Comparison of ENCODE assay signal across 8 cellular contexts in genomic region chr2:237673130-237673921, GRCh38. TPM values are rescaled to one million over a fixed set of nuclear protein-coding genes. Genes with fewer than 3 reads are reported as not detected.
DNase-seq lines count a peak whose midpoint lies in the region; ATAC-seq and TF ChIP-seq lines count a peak whose summit lies in the region.

No MANE protein-coding gene starts in this region.

- peaks cover 30% of the 10 kb centered on the region for H3K4me1 Mint-ChIP-seq in Calu3 (ENCODE audit: low read depth, unreplicated experiment)
- peaks cover 62% of the 10 kb centered on the region for H3K4me1 Mint-ChIP-seq in dendritic cell treated with granulocyte-macrophage colony-stimulating factor and Interleukin-4, amounts not matched to agents 40 ng/mL and 50 ng/mL, for 4 days (ENCODE audit: low read depth)

- CTCF ChIA-PET in Calu3 (lab: Charles Lee) = interaction anchor here (0.5 to 3.3 kb wide), 12 partner anchors 12 to 590 kb away, joined by 3 to 17 read pairs (median 4); no protein-coding TSS in a partner anchor

- intact Hi-C loops in Calu3 (cut with micrococcal nuclease; ENCODE audit: unreplicated experiment) = loop anchor here (1.0 kb wide), 1 partner anchor 71 kb away; no protein-coding TSS in a partner anchor
- intact Hi-C loops in dendritic cell treated with granulocyte-macrophage colony-stimulating factor and Interleukin-4, amounts not matched to agents 40 ng/mL and 50 ng/mL, for 4 days (cut with micrococcal nuclease) = loop anchor here (1.0 to 5.0 kb wide), 2 partner anchors 34 to 72 kb away; no protein-coding TSS in a partner anchor

- DNase-seq in Calu3 (peak; percentile 79), NCI-H345 (lab: John Stamatoyannopoulos, UW) (peak; percentile 96), medulla oblongata (ENCODE audit: extremely low spot score) (peak; percentile 88)
- DNase-seq in activated CD4-positive, alpha-beta T cell treated with anti-CD3 and anti-CD28 coated beads for 4 hours = peak; percentile 95 to 97
- DNase-seq in stimulated activated CD8-positive, alpha-beta memory T cell treated with anti-CD3 and anti-CD28 coated beads, Interleukin-12 subunit alpha, Interleukin-12 subunit beta, amount 100 ng/mL, for 4 hours (ENCODE audit: low read depth) = peak; percentile 89

- H3K36me3 Mint-ChIP-seq in Calu3 (ENCODE audit: insufficient read depth, unreplicated experiment) = peaks cover 15% of the 10 kb centered on the region
- H3K36me3 Mint-ChIP-seq in dendritic cell treated with granulocyte-macrophage colony-stimulating factor and Interleukin-4, amounts not matched to agents 40 ng/mL and 50 ng/mL, for 4 days (ENCODE audit: low read depth) = no peaks in the 10 kb centered on the region

- no TSS peak for BruUV-seq in Calu3 (replicated peaks; lab: Mats Ljungman, UMichigan)

- H3K4me3 Mint-ChIP-seq in Calu3 (ENCODE audit: low read depth, unreplicated experiment) = peak overlapping the region; percentile 77
- peak overlapping the region; percentile 73 for H3K4me3 Mint-ChIP-seq in dendritic cell treated with granulocyte-macrophage colony-stimulating factor and Interleukin-4, amounts not matched to agents 40 ng/mL and 50 ng/mL, for 4 days

- TF ChIP-seq CTCF in Calu3 (IDR thresholded peaks at IDR 0.05; ENCODE audit: unreplicated experiment) = peak; percentile 79

- TF ChIP-seq POLR2A in GM18505 (IDR thresholded peaks at IDR 0.05; ENCODE audit: borderline replicate concordance, extremely low read depth, insufficient read depth, insufficient read length) = no peak

- H3K9me3 Mint-ChIP-seq in Calu3 (ENCODE audit: low read depth, unreplicated experiment) = no peaks in the 10 kb centered on the region
- no peaks in the 10 kb centered on the region for H3K9me3 Mint-ChIP-seq in dendritic cell treated with granulocyte-macrophage colony-stimulating factor and Interleukin-4, amounts not matched to agents 40 ng/mL and 50 ng/mL, for 4 days

- peak overlapping the region; percentile 20 for H3K27ac Mint-ChIP-seq in Calu3 (ENCODE audit: unreplicated experiment)
- H3K27ac Mint-ChIP-seq in dendritic cell treated with granulocyte-macrophage colony-stimulating factor and Interleukin-4, amounts not matched to agents 40 ng/mL and 50 ng/mL, for 4 days = peak overlapping the region; percentile 96

- peak; percentile 27 for ATAC-seq in HG02623 (IDR thresholded peaks at IDR 0.05; ENCODE audit: unreplicated experiment)
- no peak for ATAC-seq in GM18505 (IDR thresholded peaks at IDR 0.05; ENCODE audit: unreplicated experiment)

- H3K27me3 Mint-ChIP-seq in Calu3 (ENCODE audit: unreplicated experiment) = peaks cover 31% of the 10 kb centered on the region
- H3K27me3 Mint-ChIP-seq in dendritic cell treated with granulocyte-macrophage colony-stimulating factor and Interleukin-4, amounts not matched to agents 40 ng/mL and 50 ng/mL, for 4 days = no peaks in the 10 kb centered on the region

RNA-seq across cellular contexts. Expression of gene LRRFIP1, which starts 45.9 kb away (rescaled TPM):
- total RNA-seq in Calu3 (2022) = 152 and 161 TPM in 2 replicates
